11 cellular contexts compared by ENCODE assay signal in the genomic region with DNA sequence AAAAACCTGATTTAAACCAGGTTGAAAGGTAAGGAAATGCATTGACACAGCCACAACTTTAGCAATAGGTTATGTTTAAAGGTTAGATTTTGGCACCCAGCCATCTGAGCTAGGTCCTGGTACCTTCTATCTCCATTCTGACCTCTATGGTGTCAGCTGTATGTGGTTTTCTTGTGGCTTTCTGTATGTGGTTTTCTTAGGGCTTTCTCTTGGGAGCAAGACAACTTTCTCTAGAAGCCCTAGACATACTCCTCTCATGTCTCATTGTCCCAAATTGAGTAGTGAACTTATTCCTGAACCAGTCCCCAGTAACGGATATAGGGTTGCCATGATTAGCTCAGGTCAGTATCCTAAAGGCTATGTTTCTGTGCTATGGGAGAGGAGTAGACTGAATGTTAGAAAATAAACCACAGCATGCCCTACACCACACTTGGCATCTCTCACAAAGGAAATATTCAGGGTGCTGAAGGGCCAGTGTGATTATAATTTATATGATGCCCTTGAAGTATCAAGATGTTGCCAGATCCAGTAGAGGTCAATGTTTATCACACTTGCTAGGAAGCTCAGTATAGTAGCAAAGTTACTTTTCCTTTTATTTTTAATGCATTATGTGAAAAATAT.
DNase-seq lines count a peak whose midpoint lies in the region; ATAC-seq, FAIRE-seq and TF ChIP-seq lines count a peak whose summit lies in the region.
"Had no signal": no experiment of that assay in that cellular context is flagged by ENCODE, and none has a peak within 500 bp of the region (broad histone marks: within the 10 kb centered on the region; RNA-seq: fewer than 3 reads in every experiment).

No MANE protein-coding gene starts in this region.

- DNase-seq in activated CD4-positive, alpha-beta T cell treated with anti-CD3 and anti-CD28 coated beads, Interleukin-2, amount 10 ng/mL, durations not matched to agents 7 days and 5 days: peak; percentile 30
- DNase-seq in activated CD4-positive, alpha-beta T cell treated with anti-CD3 and anti-CD28 coated beads, Interleukin-2, amount 50 U/mL, for 1 hour: no peak
- DNase-seq in SW480 (ENCODE audit: low spot score) (peak; percentile 17), tibial nerve (ENCODE audit: low spot score in 2 of 2) (no peak), SKM-1 (lab: John Stamatoyannopoulos, UW; ENCODE audit: unreplicated experiment) (no peak), GM12892 (ENCODE audit: insufficient read length) (no peak)
- DNase-seq in stimulated activated effector memory CD8-positive, alpha-beta T cell treated with anti-CD3 and anti-CD28 coated beads, Interleukin-12 subunit alpha, Interleukin-12 subunit beta, amount 100 ng/mL, for 72 hours (ENCODE audit: low spot score in 2 of 2): no peak
- DNase-seq: activated CD8-positive, alpha-beta memory T cell treated with anti-CD3 and anti-CD28 coated beads, Interleukin-2, amount 50 U/mL, for 48 hours; NCI-H1930 had no signal

- WGBS in tibial nerve, 2 donors: 86% methylated on average over 1 of the region's 1 CpG

- H3K4me3 Mint-ChIP-seq in activated CD4-positive, alpha-beta T cell treated with anti-CD3 and anti-CD28 coated beads, Interleukin-2, amount 10 ng/mL, durations not matched to agents 7 days and 5 days: no peak overlapping the region
- no peak overlapping the region for H3K4me3 Mint-ChIP-seq in stimulated activated effector memory CD8-positive, alpha-beta T cell treated with anti-CD3 and anti-CD28 coated beads, Interleukin-12 subunit alpha, Interleukin-12 subunit beta, amount 100 ng/mL, for 72 hours

- H3K4me1 Mint-ChIP-seq in activated CD4-positive, alpha-beta T cell treated with anti-CD3 and anti-CD28 coated beads, Interleukin-2, amount 10 ng/mL, durations not matched to agents 7 days and 5 days: peaks cover 9% of the 10 kb centered on the region
- peaks cover 11% of the 10 kb centered on the region for H3K4me1 Mint-ChIP-seq in stimulated activated effector memory CD8-positive, alpha-beta T cell treated with anti-CD3 and anti-CD28 coated beads, Interleukin-12 subunit alpha, Interleukin-12 subunit beta, amount 100 ng/mL, for 72 hours

- H3K27me3 ChIP-seq in tibial nerve: no peaks in the 10 kb centered on the region

- no peaks in the 10 kb centered on the region for H3K9me3 ChIP-seq in tibial nerve

- H3K27me3 Mint-ChIP-seq in activated CD4-positive, alpha-beta T cell treated with anti-CD3 and anti-CD28 coated beads, Interleukin-2, amount 10 ng/mL, durations not matched to agents 7 days and 5 days: no peaks in the 10 kb centered on the region

- peaks cover 1% of the 10 kb centered on the region for H3K36me3 Mint-ChIP-seq in activated CD4-positive, alpha-beta T cell treated with anti-CD3 and anti-CD28 coated beads, Interleukin-2, amount 10 ng/mL, durations not matched to agents 7 days and 5 days (ENCODE audit: low read depth)
- H3K36me3 Mint-ChIP-seq in stimulated activated effector memory CD8-positive, alpha-beta T cell treated with anti-CD3 and anti-CD28 coated beads, Interleukin-12 subunit alpha, Interleukin-12 subunit beta, amount 100 ng/mL, for 72 hours: peaks cover 6% of the 10 kb centered on the region

- H3K27ac Mint-ChIP-seq in activated CD4-positive, alpha-beta T cell treated with anti-CD3 and anti-CD28 coated beads, Interleukin-2, amount 10 ng/mL, durations not matched to agents 7 days and 5 days: no peak overlapping the region
- no peak overlapping the region for H3K27ac Mint-ChIP-seq in stimulated activated effector memory CD8-positive, alpha-beta T cell treated with anti-CD3 and anti-CD28 coated beads, Interleukin-12 subunit alpha, Interleukin-12 subunit beta, amount 100 ng/mL, for 72 hours

- no peak for TF ChIP-seq EP300 in tibial nerve (IDR thresholded peaks at IDR 0.05)

- CTCF ChIA-PET in activated CD4-positive, alpha-beta T cell treated with anti-CD3 and anti-CD28 coated beads, Interleukin-2, amount 10 ng/mL, durations not matched to agents 7 days and 5 days (lab: Charles Lee): interaction anchor here (0.6 to 2.4 kb wide), 3 partner anchors 10 to 338 kb away, joined by 3 to 6 read pairs (median 3); no protein-coding TSS in a partner anchor

- TF ChIP-seq CTCF in tibial nerve (IDR thresholded peaks at IDR 0.05): no peak

- peak; percentile 55 for ATAC-seq in HG02938 (IDR thresholded peaks at IDR 0.05; ENCODE audit: unreplicated experiment)
- peak; percentile 16 for ATAC-seq in stimulated activated effector memory CD8-positive, alpha-beta T cell treated with anti-CD3 and anti-CD28 coated beads, Interleukin-12 subunit alpha, Interleukin-12 subunit beta, amount 100 ng/mL, for 72 hours

- FAIRE-seq in GM12892 (lab: Jason Lieb, UNC): no peak

- no peaks in the 10 kb centered on the region for H3K4me1 ChIP-seq in tibial nerve

- H3K9me3 Mint-ChIP-seq in activated CD4-positive, alpha-beta T cell treated with anti-CD3 and anti-CD28 coated beads, Interleukin-2, amount 10 ng/mL, durations not matched to agents 7 days and 5 days: no peaks in the 10 kb centered on the region
- H3K9me3 Mint-ChIP-seq in stimulated activated effector memory CD8-positive, alpha-beta T cell treated with anti-CD3 and anti-CD28 coated beads, Interleukin-12 subunit alpha, Interleukin-12 subunit beta, amount 100 ng/mL, for 72 hours: no peaks in the 10 kb centered on the region

- TF ChIP-seq POLR2A in tibial nerve (IDR thresholded peaks at IDR 0.05) (no peak), GM12892 (IDR thresholded peaks at IDR 0.05; ENCODE audit: low read depth, low read length) (no peak)

- H3K4me3 ChIP-seq in tibial nerve: no peak overlapping the region
- H3K4me3 ChIP-seq: SK-N-MC had no signal

- no peaks in the 10 kb centered on the region for H3K36me3 ChIP-seq in tibial nerve

- H3K27ac ChIP-seq in tibial nerve: no peak overlapping the region
- H3K27ac ChIP-seq: SK-N-MC had no signal

- POLR2A ChIA-PET in activated CD4-positive, alpha-beta T cell treated with anti-CD3 and anti-CD28 coated beads, Interleukin-2, amount 10 ng/mL, durations not matched to agents 7 days and 5 days (lab: Charles Lee): no interaction called here

Comparison
In these comparisons a context has a peak if more than half of its experiments do, and no peak if none do; other contexts are left out.
1. DNase-seq: peak in activated CD4-positive, alpha-beta T cell treated with anti-CD3 and anti-CD28 coated beads, Interleukin-2, amount 10 ng/mL, durations not matched to agents 7 days and 5 days (single experiment) and SW480 (single experiment); none in activated CD4-positive, alpha-beta T cell treated with anti-CD3 and anti-CD28 coated beads, Interleukin-2, amount 50 U/mL, for 1 hour (single experiment), stimulated activated effector memory CD8-positive, alpha-beta T cell treated with anti-CD3 and anti-CD28 coated beads, Interleukin-12 subunit alpha, Interleukin-12 subunit beta, amount 100 ng/mL, for 72 hours (0 of 2), tibial nerve (0 of 2), SKM-1 (single experiment) and GM12892 (single experiment).